Comparison of ENCODE assay signal across 8 cellular contexts in the genomic region with DNA sequence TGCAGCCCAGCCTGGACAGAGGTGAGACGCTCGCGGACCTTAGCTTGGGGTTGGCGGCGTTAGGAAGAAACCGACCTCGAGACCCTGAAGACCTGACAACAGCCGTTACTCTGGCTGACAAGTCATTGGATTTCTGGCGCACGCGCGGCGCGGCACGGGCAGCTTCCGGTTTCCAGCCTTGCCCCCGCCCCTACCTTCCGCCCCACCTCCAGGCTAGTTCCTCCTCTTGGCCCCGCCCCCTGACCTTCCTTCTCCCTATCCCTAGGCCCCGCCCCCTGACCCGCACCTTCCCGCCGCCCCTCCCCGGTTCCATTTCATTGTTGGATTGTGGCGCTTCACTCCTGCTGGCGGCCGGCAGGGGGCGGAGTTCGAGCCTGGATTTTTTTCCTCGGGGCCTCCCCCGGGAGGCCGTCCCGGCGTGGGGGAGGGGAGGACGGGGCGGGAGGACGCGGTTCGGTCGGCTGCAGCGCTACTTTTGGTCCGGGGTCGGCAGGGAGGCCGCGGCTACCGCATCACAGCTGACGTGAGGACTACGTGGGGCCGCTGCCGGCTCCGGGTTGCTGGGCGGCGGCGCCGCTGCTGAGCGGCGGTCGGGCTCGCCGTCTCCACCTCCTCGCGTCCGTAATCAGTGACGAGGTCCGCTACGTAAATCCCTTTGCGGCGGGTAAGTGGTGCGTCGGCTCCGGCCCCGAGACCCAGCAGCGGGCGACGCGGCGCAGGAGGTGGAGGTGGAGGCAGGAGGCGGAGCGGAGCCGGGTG. TPM values are rescaled to one million over a fixed set of nuclear protein-coding genes. Genes with fewer than 3 reads are reported as not detected.
A peak's percentile ranks its signal among the peaks of the same experiment; 100 is the strongest.
DNase-seq lines count a peak whose midpoint lies in the region; ATAC-seq and TF ChIP-seq lines count a peak whose summit lies in the region.

A gene (plus strand): TSS at position 317 of the 759 bp plus-strand sequence. CDS start 10,990 bp downstream, outside the sequence.

- no peaks in the 10 kb centered on the region for H3K9me3 ChIP-seq in osteoblast (ENCODE audit: low read depth, low read length)
- no peaks in the 10 kb centered on the region for H3K9me3 ChIP-seq in thoracic aorta

- H3K36me3 ChIP-seq in osteoblast (ENCODE audit: insufficient read depth, low read length) (no peaks in the 10 kb centered on the region), thoracic aorta (no peaks in the 10 kb centered on the region)

- no peaks in the 10 kb centered on the region for H3K27me3 ChIP-seq in osteoblast (ENCODE audit: insufficient read depth, low read length)
- no peaks in the 10 kb centered on the region for H3K27me3 ChIP-seq in thoracic aorta (replicated peaks; ENCODE audit: insufficient read depth)

- peaks cover 18 to 20% of the 10 kb centered on the region in 2 donors for H3K36me3 Mint-ChIP-seq in activated naive CD4-positive, alpha-beta T cell treated with anti-CD3 and anti-CD28 coated beads, Interleukin-2, amount 50 U/mL, for 72 hours

- peak within 1 kb of the TSS; percentile 77 for H3K4me2 ChIP-seq in osteoblast (ENCODE audit: insufficient read depth, low read length)

- no peaks in the 10 kb centered on the region for H3K9me3 Mint-ChIP-seq in activated naive CD4-positive, alpha-beta T cell treated with anti-CD3 and anti-CD28 coated beads, Interleukin-2, amount 50 U/mL, for 72 hours

- ATAC-seq in HG02610 (IDR thresholded peaks at IDR 0.05; ENCODE audit: unreplicated experiment) (peak; percentile 84), SK-N-SH treated with all-trans-retinoic acid at 6 μM for 48 hours (peak; percentile 91), thoracic aorta (ENCODE audit: insufficient number of reproducible peaks, low FRiP score, low read depth) (peak; percentile 94)
- peak; percentile 84 to 89 for ATAC-seq in activated naive CD4-positive, alpha-beta T cell treated with anti-CD3 and anti-CD28 coated beads, Interleukin-2, amount 50 U/mL, for 72 hours

- H3K4me1 ChIP-seq in osteoblast (ENCODE audit: insufficient read depth, low read length) = peaks cover 8% of the 10 kb centered on the region
- H3K4me1 ChIP-seq in thoracic aorta (ENCODE audit: control insufficient read depth in 1 of 2, low read depth in 2 of 2) = peaks cover 14 to 33% of the 10 kb centered on the region in 2 donors

- peak within 1 kb of the TSS; percentile 99 for H3K27ac ChIP-seq in osteoblast (ENCODE audit: low read depth, low read length)
- peak within 1 kb of the TSS; percentile 97 to 99 for H3K27ac ChIP-seq in thoracic aorta

- no peaks in the 10 kb centered on the region for H4K20me1 ChIP-seq in osteoblast (ENCODE audit: insufficient read depth, low read length)

- H3K4me3 ChIP-seq in osteoblast (ENCODE audit: insufficient read depth, low read length) = peak within 1 kb of the TSS; percentile 90
- peak within 1 kb of the TSS; percentile 91 for H3K4me3 ChIP-seq in thoracic aorta

- DNase-seq in NCI-H1092 (lab: John Stamatoyannopoulos, UW) (peak; percentile 94), glomerular visceral epithelial cell (ENCODE audit: extremely low spot score) (peak; percentile 98), osteoblast (ENCODE audit: insufficient read length, low spot score, missing footprints) (peak; percentile 98), thoracic aorta (ENCODE audit: low spot score) (peak; percentile 100)
- peak; percentile 98 to 99 for DNase-seq in activated naive CD4-positive, alpha-beta T cell treated with anti-CD3 and anti-CD28 coated beads, Interleukin-2, amount 50 U/mL, for 72 hours (ENCODE audit: low spot score in 2 of 2)

- H2AFZ ChIP-seq in osteoblast (ENCODE audit: low read length) = peak within 1 kb of the TSS; percentile 98

- peak within 1 kb of the TSS; percentile 97 to 99 for H3K27ac Mint-ChIP-seq in activated naive CD4-positive, alpha-beta T cell treated with anti-CD3 and anti-CD28 coated beads, Interleukin-2, amount 50 U/mL, for 72 hours

- H3K79me2 ChIP-seq in osteoblast (ENCODE audit: insufficient read depth, low read length) = peaks cover 14% of the 10 kb centered on the region

- TF ChIP-seq CTCF in osteoblast (IDR thresholded peaks at IDR 0.05; ENCODE audit: extremely low read depth, low read depth, low read length) (peak; percentile 55), thoracic aorta (IDR thresholded peaks at IDR 0.05) (peak; percentile 97)

- TF ChIP-seq POLR2A in GM10847 (IDR thresholded peaks at IDR 0.05; ENCODE audit: extremely low read depth, insufficient read length) = peak; percentile 98

TF ChIP-seq in SK-N-SH treated with all-trans-retinoic acid at 6 μM for 48 hours, 23 proteins besides CTCF, POLR2A, EP300 and RAD21:
- TF ChIP-seq, protein P1, sequence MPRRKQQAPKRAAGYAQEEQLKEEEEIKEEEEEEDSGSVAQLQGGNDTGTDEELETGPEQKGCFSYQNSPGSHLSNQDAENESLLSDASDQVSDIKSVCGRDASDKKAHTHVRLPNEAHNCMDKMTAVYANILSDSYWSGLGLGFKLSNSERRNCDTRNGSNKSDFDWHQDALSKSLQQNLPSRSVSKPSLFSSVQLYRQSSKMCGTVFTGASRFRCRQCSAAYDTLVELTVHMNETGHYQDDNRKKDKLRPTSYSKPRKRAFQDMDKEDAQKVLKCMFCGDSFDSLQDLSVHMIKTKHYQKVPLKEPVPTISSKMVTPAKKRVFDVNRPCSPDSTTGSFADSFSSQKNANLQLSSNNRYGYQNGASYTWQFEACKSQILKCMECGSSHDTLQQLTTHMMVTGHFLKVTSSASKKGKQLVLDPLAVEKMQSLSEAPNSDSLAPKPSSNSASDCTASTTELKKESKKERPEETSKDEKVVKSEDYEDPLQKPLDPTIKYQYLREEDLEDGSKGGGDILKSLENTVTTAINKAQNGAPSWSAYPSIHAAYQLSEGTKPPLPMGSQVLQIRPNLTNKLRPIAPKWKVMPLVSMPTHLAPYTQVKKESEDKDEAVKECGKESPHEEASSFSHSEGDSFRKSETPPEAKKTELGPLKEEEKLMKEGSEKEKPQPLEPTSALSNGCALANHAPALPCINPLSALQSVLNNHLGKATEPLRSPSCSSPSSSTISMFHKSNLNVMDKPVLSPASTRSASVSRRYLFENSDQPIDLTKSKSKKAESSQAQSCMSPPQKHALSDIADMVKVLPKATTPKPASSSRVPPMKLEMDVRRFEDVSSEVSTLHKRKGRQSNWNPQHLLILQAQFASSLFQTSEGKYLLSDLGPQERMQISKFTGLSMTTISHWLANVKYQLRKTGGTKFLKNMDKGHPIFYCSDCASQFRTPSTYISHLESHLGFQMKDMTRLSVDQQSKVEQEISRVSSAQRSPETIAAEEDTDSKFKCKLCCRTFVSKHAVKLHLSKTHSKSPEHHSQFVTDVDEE (CRISPR knock-in tag; IDR thresholded peaks at IDR 0.05) = no peak; the same call in 1 of the 2 replicates
- peak; percentile 82 for TF ChIP-seq ZFP3 (CRISPR knock-in tag; IDR thresholded peaks at IDR 0.05)
- TF ChIP-seq OSR1 (CRISPR knock-in tag; IDR thresholded peaks at IDR 0.05) = no peak
- TF ChIP-seq ZNF8 (CRISPR knock-in tag; IDR thresholded peaks at IDR 0.05) = no peak
- peak; percentile 94; the same call in 1 of the 2 replicates for TF ChIP-seq TOX (CRISPR knock-in tag; IDR thresholded peaks at IDR 0.05; ENCODE audit: borderline replicate concordance)
- TF ChIP-seq, protein P2, sequence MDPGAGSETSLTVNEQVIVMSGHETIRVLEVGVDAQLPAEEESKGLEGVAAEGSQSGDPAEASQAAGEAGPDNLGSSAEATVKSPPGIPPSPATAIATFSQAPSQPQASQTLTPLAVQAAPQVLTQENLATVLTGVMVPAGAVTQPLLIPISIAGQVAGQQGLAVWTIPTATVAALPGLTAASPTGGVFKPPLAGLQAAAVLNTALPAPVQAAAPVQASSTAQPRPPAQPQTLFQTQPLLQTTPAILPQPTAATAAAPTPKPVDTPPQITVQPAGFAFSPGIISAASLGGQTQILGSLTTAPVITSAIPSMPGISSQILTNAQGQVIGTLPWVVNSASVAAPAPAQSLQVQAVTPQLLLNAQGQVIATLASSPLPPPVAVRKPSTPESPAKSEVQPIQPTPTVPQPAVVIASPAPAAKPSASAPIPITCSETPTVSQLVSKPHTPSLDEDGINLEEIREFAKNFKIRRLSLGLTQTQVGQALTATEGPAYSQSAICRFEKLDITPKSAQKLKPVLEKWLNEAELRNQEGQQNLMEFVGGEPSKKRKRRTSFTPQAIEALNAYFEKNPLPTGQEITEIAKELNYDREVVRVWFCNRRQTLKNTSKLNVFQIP (CRISPR knock-in tag; IDR thresholded peaks at IDR 0.05; ENCODE audit: borderline replicate concordance, low read depth) = 0 out of 2 replicates have a peak, but pooled peaks have one; percentile 33
- no peak for TF ChIP-seq SNAI2 (CRISPR knock-in tag; IDR thresholded peaks at IDR 0.05)
- peak; percentile 82 for TF ChIP-seq ZC3H10 (CRISPR knock-in tag; IDR thresholded peaks at IDR 0.05)
- TF ChIP-seq ESRRG (CRISPR knock-in tag; IDR thresholded peaks at IDR 0.05) = 0 out of 2 replicates have a peak, but pooled peaks have one; percentile 57
- no peak for TF ChIP-seq RARB (CRISPR knock-in tag; IDR thresholded peaks at IDR 0.05)
- no peak for TF ChIP-seq CSDC2 (CRISPR knock-in tag; IDR thresholded peaks at IDR 0.05)
- no peak for TF ChIP-seq ISL1 (CRISPR knock-in tag; IDR thresholded peaks at IDR 0.05)
- no peak for TF ChIP-seq BACH2 (CRISPR knock-in tag; IDR thresholded peaks at IDR 0.05; ENCODE audit: borderline replicate concordance)

RNA-seq across cellular contexts. Expression of the gene that starts here (rescaled TPM):
- 100 to 1,000 TPM in 1 of 2 donors, 10 to 100 TPM in 1; 92.9 to 147 TPM for total RNA-seq in activated naive CD4-positive, alpha-beta T cell treated with anti-CD3 and anti-CD28 coated beads, Interleukin-2, amount 50 U/mL, for 72 hours
- total RNA-seq in osteoblast (16.6 and 19.7 TPM in 2 replicates), thoracic aorta (10 to 100 TPM; 34.1 to 53.4 TPM)

Comparison
In these comparisons a context has a peak if more than half of its experiments do, and no peak if none do; other contexts are left out.
1. Peak in every context shown above with its lines: DNase-seq, ATAC-seq, H3K4me3 ChIP-seq and H3K27ac ChIP-seq.